8 cellular contexts compared by ENCODE assay signal in the genomic region with DNA sequence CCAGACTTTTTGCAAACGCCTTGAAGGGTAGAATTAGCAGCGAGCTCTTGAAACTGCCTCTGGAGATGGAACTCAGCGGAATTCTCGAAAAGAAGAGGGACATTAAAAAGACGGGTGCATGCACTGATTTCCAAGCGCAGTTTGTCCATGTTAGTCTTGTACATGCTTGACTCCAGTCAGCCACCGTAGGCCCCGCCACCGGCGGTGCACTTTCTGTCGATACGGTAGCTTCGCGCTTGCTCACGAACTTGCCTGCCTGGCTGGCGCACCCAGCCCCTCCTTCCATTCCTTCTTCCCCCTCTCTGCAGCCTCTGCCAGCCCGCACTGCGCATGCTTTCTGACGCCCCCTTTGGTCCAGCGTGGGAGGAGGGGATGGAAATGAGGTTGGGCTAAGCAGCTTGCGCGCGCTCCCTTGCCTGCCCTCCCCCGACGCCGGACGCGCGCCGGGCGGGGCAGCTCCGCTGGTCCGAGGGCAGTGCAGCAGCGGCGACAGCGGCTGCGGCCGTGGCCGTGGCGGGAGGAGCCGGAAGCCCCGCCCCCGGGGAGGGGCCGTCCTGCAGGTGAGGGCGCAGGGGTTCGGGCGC.
DNase-seq lines count a peak whose midpoint lies in the region; TF ChIP-seq lines count a peak whose summit lies in the region.

A gene with protein sequence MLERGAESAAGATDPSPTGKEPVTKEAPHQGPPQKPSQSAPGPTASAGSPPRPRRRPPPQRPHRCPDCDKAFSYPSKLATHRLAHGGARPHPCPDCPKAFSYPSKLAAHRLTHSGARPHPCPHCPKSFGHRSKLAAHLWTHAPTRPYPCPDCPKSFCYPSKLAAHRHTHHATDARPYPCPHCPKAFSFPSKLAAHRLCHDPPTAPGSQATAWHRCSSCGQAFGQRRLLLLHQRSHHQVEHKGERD (plus strand): TSS at position 227 of the 584 bp plus-strand sequence. CDS start 1,235 bp downstream, outside the sequence.

- peak; percentile 95 for DNase-seq in EH (ENCODE audit: low read depth)
- DNase-seq in GOT3 (lab: John Stamatoyannopoulos, UW): peak; percentile 76
- peak; percentile 50 for DNase-seq in LNCaP clone FGC (ENCODE audit: low read depth)
- peak; percentile 87 to 91 for DNase-seq in SHP77 (lab: John Stamatoyannopoulos, UW)
- peak; percentile 60 for DNase-seq in activated gamma-delta T cell (lab: John Stamatoyannopoulos, UW)
- DNase-seq in foreskin fibroblast: peak; percentile 93 to 97
- DNase-seq in stromal cell of bone marrow (ENCODE audit: low read depth): peak; percentile 86

- H3K4me3 ChIP-seq in LNCaP clone FGC (ENCODE audit: low read depth, low read length): peak within 1 kb of the TSS; percentile 47
- H3K4me3 ChIP-seq in foreskin fibroblast (ENCODE audit: low read depth in 1 of 2, low read length in 2 of 2): peak within 1 kb of the TSS; percentile 60 to 93
- peak within 1 kb of the TSS; percentile 41 for H3K4me3 ChIP-seq in neuron (ENCODE audit: low read length)

- H3K4me1 ChIP-seq in neuron (ENCODE audit: insufficient read depth, low read length): peaks cover 6% of the 10 kb centered on the region

- TF ChIP-seq CTCF in LNCaP clone FGC (IDR thresholded peaks at IDR 0.05; ENCODE audit: control insufficient read depth, extremely low read depth, insufficient read depth) (no peak), foreskin fibroblast (IDR thresholded peaks at IDR 0.05; ENCODE audit: low read depth, low read length) (no peak)

- H3K36me3 ChIP-seq in neuron (ENCODE audit: insufficient read depth, low read length): peaks cover 15% of the 10 kb centered on the region

- no peaks in the 10 kb centered on the region for H3K9me3 ChIP-seq in neuron (ENCODE audit: low read length)

- peak within 1 kb of the TSS; percentile 46 for H2AFZ ChIP-seq in neuron (ENCODE audit: low read depth, low read length)

- H3K27me3 ChIP-seq in neuron (ENCODE audit: insufficient read depth, low read length): no peaks in the 10 kb centered on the region

Comparison
In these comparisons a context has a peak if more than half of its experiments do, and no peak if none do; other contexts are left out.
1. Peak in every context shown above with its lines: DNase-seq and H3K4me3 ChIP-seq.